ENCODE assay signal across 8 cellular contexts in genomic region chr18:49392352-49392751, GRCh38.
"Had no signal": no experiment of that assay in that cellular context is flagged by ENCODE, and none has a peak within 500 bp of the region (broad histone marks: within the 10 kb centered on the region; RNA-seq: fewer than 3 reads in every experiment).

No MANE protein-coding gene starts in this region.

- DNase-seq: H9, HCEC 1CT, HFFc6, KBM-7 had no signal

- H3K4me2 ChIP-seq: GM23338 had no signal

- H2AFZ ChIP-seq: GM23338 had no signal

- H3K4me3 Mint-ChIP-seq: GM23338, H9, HFFc6, IgD-negative memory B cell had no signal

- ATAC-seq: GM23338, HepG2 had no signal

- H3K27me3 Mint-ChIP-seq: IgD-negative memory B cell had no signal

- H3K27ac ChIP-seq: HL-60 had no signal

- H3K27ac Mint-ChIP-seq: GM23338, H9, HFFc6 had no signal

- H3K4me3 ChIP-seq: GM23338 had no signal

- H3K4me1 Mint-ChIP-seq: GM23338, H9 had no signal
